ENCODE assay signal across 8 cellular contexts in the genomic region with DNA sequence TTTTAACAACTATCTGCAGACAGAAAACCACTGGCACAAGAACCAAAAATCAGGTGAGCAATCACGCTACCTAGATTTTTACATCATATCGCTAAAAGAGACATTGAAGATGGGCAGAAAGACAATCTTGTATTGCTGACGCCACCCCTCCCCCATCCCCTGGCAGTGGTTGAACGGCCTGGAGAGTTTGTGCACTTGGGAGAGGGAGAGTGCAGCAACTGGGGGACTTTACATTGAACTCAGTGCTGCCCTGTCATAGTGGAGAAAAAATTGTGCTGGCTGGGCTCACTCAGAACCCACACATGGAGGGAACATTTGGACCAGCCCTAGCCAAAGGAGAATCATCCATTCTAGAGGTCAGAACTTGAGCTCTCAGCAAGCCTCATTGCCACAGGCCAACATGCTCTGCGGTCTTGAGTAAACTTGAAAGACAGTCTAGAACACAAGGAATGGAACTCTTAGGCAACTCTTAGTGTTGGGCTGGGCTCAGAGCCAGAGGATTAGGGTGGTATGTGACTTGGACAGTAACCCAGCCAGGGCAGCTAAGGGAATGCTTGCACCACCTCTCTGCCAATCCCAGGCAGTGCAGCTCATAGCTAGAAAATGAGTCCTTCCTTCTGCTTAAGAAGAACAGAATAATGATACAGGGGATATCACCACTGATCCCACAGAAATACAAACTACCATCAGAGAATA.
DNase-seq lines count a peak whose midpoint lies in the region; ATAC-seq and TF ChIP-seq lines count a peak whose summit lies in the region.

No MANE protein-coding gene starts in this region.

- H3K4me3 Mint-ChIP-seq in activated CD8-positive, alpha-beta T cell treated with anti-CD3 and anti-CD28 coated beads for 36 hours: no peak overlapping the region

- no peaks in the 10 kb centered on the region for H3K4me1 Mint-ChIP-seq in activated CD8-positive, alpha-beta T cell treated with anti-CD3 and anti-CD28 coated beads for 36 hours (ENCODE audit: low read depth)

- no peak overlapping the region for H3K27ac Mint-ChIP-seq in activated CD8-positive, alpha-beta T cell treated with anti-CD3 and anti-CD28 coated beads for 36 hours

- POLR2A ChIA-PET in activated CD8-positive, alpha-beta T cell treated with anti-CD3 and anti-CD28 coated beads for 36 hours (lab: Charles Lee): no interaction called here

- no peaks in the 10 kb centered on the region for H3K4me1 ChIP-seq in mucosa of descending colon (ENCODE audit: low read depth)

- peaks cover 4% of the 10 kb centered on the region for H3K9me3 Mint-ChIP-seq in activated CD8-positive, alpha-beta T cell treated with anti-CD3 and anti-CD28 coated beads for 36 hours

- H3K36me3 Mint-ChIP-seq in activated CD8-positive, alpha-beta T cell treated with anti-CD3 and anti-CD28 coated beads for 36 hours (ENCODE audit: low read depth): peaks cover 28% of the 10 kb centered on the region

- no peaks in the 10 kb centered on the region for H3K9me3 ChIP-seq in mucosa of descending colon

- H3K4me3 ChIP-seq in epithelial cell of proximal tubule (ENCODE audit: low read depth, low read length) (no peak overlapping the region), mucosa of descending colon (no peak overlapping the region)

- peak; percentile 51 for ATAC-seq in mucosa of descending colon
- ATAC-seq in GM21529 (IDR thresholded peaks at IDR 0.05; ENCODE audit: unreplicated experiment): no peak
- ATAC-seq in GM21723 (IDR thresholded peaks at IDR 0.05; ENCODE audit: unreplicated experiment): no peak
- ATAC-seq in activated CD8-positive, alpha-beta T cell treated with anti-CD3 and anti-CD28 coated beads for 36 hours: no peak

- CTCF ChIA-PET in activated CD8-positive, alpha-beta T cell treated with anti-CD3 and anti-CD28 coated beads for 36 hours (lab: Charles Lee): no interaction called here

- no peaks in the 10 kb centered on the region for H3K36me3 ChIP-seq in mucosa of descending colon (ENCODE audit: low read depth)

- intact Hi-C loops in mucosa of descending colon (cut with DNase I, micrococcal nuclease): no loop called here
- intact Hi-C loops in activated CD8-positive, alpha-beta T cell treated with anti-CD3 and anti-CD28 coated beads for 36 hours (cut with micrococcal nuclease): no loop called here

- H3K27me3 Mint-ChIP-seq in activated CD8-positive, alpha-beta T cell treated with anti-CD3 and anti-CD28 coated beads for 36 hours: no peaks in the 10 kb centered on the region

- peak; percentile 20 for DNase-seq in Ammon's horn (ENCODE audit: low spot score)
- DNase-seq in NCI-H446 treated with DMSO at 0.1 percent for 48 hours (lab: John Stamatoyannopoulos, UW): peak; percentile 39
- DNase-seq in epithelial cell of proximal tubule (ENCODE audit: low read depth): peak; percentile 90
- peak in 1 of 3 donors; percentile 15 for DNase-seq in mucosa of descending colon
- DNase-seq in SKM-1 (lab: John Stamatoyannopoulos, UW; ENCODE audit: unreplicated experiment): no peak
- DNase-seq in activated CD8-positive, alpha-beta T cell treated with anti-CD3 and anti-CD28 coated beads for 36 hours: no peak

- TF ChIP-seq CTCF in epithelial cell of proximal tubule (conservative IDR thresholded peaks at IDR 0.05; ENCODE audit: low read depth, low read length) (peak; percentile 67), mucosa of descending colon (IDR thresholded peaks at IDR 0.05) (no peak)
- no peak for TF ChIP-seq CTCF in activated CD8-positive, alpha-beta T cell treated with anti-CD3 and anti-CD28 coated beads for 36 hours (IDR thresholded peaks at IDR 0.05)

Comparison
In these comparisons a context has a peak if more than half of its experiments do, and no peak if none do; other contexts are left out.
1. DNase-seq: peak in Ammon's horn (single experiment), NCI-H446 treated with DMSO at 0.1 percent for 48 hours (single experiment) and epithelial cell of proximal tubule (single experiment); none in SKM-1 (single experiment) and activated CD8-positive, alpha-beta T cell treated with anti-CD3 and anti-CD28 coated beads for 36 hours (single experiment).